In genomic region chr10:79321494-79321882, GRCh38 we compare ENCODE assay signal across 18 cellular contexts. TPM values are rescaled to one million over a fixed set of nuclear protein-coding genes. Genes with fewer than 3 reads are reported as not detected.
DNase-seq lines count a peak whose midpoint lies in the region; FAIRE-seq and TF ChIP-seq lines count a peak whose summit lies in the region.
"Had no signal": no experiment of that assay in that cellular context is flagged by ENCODE, and none has a peak within 500 bp of the region (broad histone marks: within the 10 kb centered on the region; RNA-seq: fewer than 3 reads in every experiment).

No MANE protein-coding gene starts in this region.

- TF ChIP-seq CTCF in CD14-positive monocyte (IDR thresholded peaks at IDR 0.05) (no peak), keratinocyte (optimal IDR thresholded peaks at IDR 0.05 in 1 of 3, IDR thresholded peaks at IDR 0.05 in 1 of 3, conservative IDR thresholded peaks at IDR 0.05 in 1 of 3; ENCODE audit: extremely low read depth in 1 of 3, insufficient read depth in 2 of 3, low read length in 3 of 3) (no peak)

- peak overlapping the region; percentile 99 for H3K27ac Mint-ChIP-seq in T-helper 1 cell treated with Interleukin-12 subunit alpha and Interleukin-12 subunit beta and Interleukin-4 antibody, amounts not matched to agents 30 μg/mL and 1 μg/mL, for 36 hours
- peak overlapping the region; percentile 96 to 99 (median 98) for H3K27ac Mint-ChIP-seq in CD14-positive monocyte
- peak overlapping the region; percentile 62 for H3K27ac Mint-ChIP-seq in activated CD4-positive, alpha-beta memory T cell treated with anti-CD3 and anti-CD28 coated beads for 36 hours
- H3K27ac Mint-ChIP-seq: progenitor cell of endocrine pancreas; stimulated activated naive B cell treated with anti-CD40 and anti-IgM and Interleukin-4, amounts not matched to agents 10 μg/mL and 1 μg/mL and 100 μg/mL, for 72 hours; type B pancreatic cell had no signal

- H3K27me3 ChIP-seq in keratinocyte (ENCODE audit: control insufficient read depth, extremely low read depth, insufficient read depth, low read length): no peaks in the 10 kb centered on the region

- no peaks in the 10 kb centered on the region for H3K79me2 ChIP-seq in keratinocyte (ENCODE audit: control insufficient read depth, insufficient read depth, low read length)

- H3K9me3 Mint-ChIP-seq in T-helper 1 cell treated with Interleukin-12 subunit alpha and Interleukin-12 subunit beta and Interleukin-4 antibody, amounts not matched to agents 30 μg/mL and 1 μg/mL, for 36 hours: peaks cover 15% of the 10 kb centered on the region
- H3K9me3 Mint-ChIP-seq in CD14-positive monocyte: peaks cover 0 to 6% (median 5%) of the 10 kb centered on the region in 7 donors
- H3K9me3 Mint-ChIP-seq in activated CD4-positive, alpha-beta memory T cell treated with anti-CD3 and anti-CD28 coated beads for 36 hours: peaks cover 4% of the 10 kb centered on the region
- H3K9me3 Mint-ChIP-seq: brain, type B pancreatic cell had no signal

- peaks cover 78% of the 10 kb centered on the region for H3K4me1 Mint-ChIP-seq in T-helper 1 cell treated with Interleukin-12 subunit alpha and Interleukin-12 subunit beta and Interleukin-4 antibody, amounts not matched to agents 30 μg/mL and 1 μg/mL, for 36 hours (ENCODE audit: low read depth)
- H3K4me1 Mint-ChIP-seq in CD14-positive monocyte: peaks cover 78% of the 10 kb centered on the region
- H3K4me1 Mint-ChIP-seq in activated CD4-positive, alpha-beta memory T cell treated with anti-CD3 and anti-CD28 coated beads for 36 hours (ENCODE audit: low read depth): peaks cover 82% of the 10 kb centered on the region

- POLR2A ChIA-PET in activated CD4-positive, alpha-beta memory T cell treated with anti-CD3 and anti-CD28 coated beads for 36 hours (lab: Charles Lee): interaction anchor here (1.0 to 3.8 kb wide), 5 partner anchors 10 to 79 kb away, joined by 3 to 23 read pairs (median 10); partner anchors contain the start of gene PPIF

- CTCF ChIA-PET in activated CD4-positive, alpha-beta memory T cell treated with anti-CD3 and anti-CD28 coated beads for 36 hours (lab: Charles Lee): interaction anchor here (0.7 to 4.2 kb wide), 5 partner anchors 10 to 146 kb away, joined by 3 to 19 read pairs (median 3); no protein-coding TSS in a partner anchor

- dilution Hi-C loops in keratinocyte (cut with MboI; ENCODE audit: extremely low pct_ligation_motif_present, low sequenced_read_pairs): no loop called here

- H3K9me3 ChIP-seq in keratinocyte (ENCODE audit: control insufficient read depth, low read depth, low read length): no peaks in the 10 kb centered on the region

- no peak for FAIRE-seq in keratinocyte (lab: Jason Lieb, UNC)
- FAIRE-seq in HTR-8/SVneo (lab: Jason Lieb, UNC): no peak
- no peak for FAIRE-seq in GM12892 (lab: Jason Lieb, UNC)

- no peaks in the 10 kb centered on the region for H3K27me3 Mint-ChIP-seq in T-helper 1 cell treated with Interleukin-12 subunit alpha and Interleukin-12 subunit beta and Interleukin-4 antibody, amounts not matched to agents 30 μg/mL and 1 μg/mL, for 36 hours (ENCODE audit: low read depth)
- peaks cover 16 to 34% (median 23%) of the 10 kb centered on the region in 3 donors for H3K27me3 Mint-ChIP-seq in CD14-positive monocyte (ENCODE audit: low read depth in 3 of 3)
- H3K27me3 Mint-ChIP-seq in activated CD4-positive, alpha-beta memory T cell treated with anti-CD3 and anti-CD28 coated beads for 36 hours: no peaks in the 10 kb centered on the region
- H3K27me3 Mint-ChIP-seq: brain; stimulated activated naive B cell treated with anti-CD40 and anti-IgM and Interleukin-4, amounts not matched to agents 10 μg/mL and 1 μg/mL and 100 μg/mL, for 72 hours; type B pancreatic cell had no signal

- H3K9ac ChIP-seq in keratinocyte (ENCODE audit: control insufficient read depth, extremely low read depth, insufficient read depth, low read length): peak overlapping the region; percentile 58

- intact Hi-C loops in CD14-positive monocyte (cut with micrococcal nuclease): loop anchor here in 1 of 2 donors (1.0 kb wide), 1 partner anchor 27 kb away; no protein-coding TSS in a partner anchor
- intact Hi-C loops in activated CD4-positive, alpha-beta memory T cell treated with anti-CD3 and anti-CD28 coated beads for 36 hours (cut with micrococcal nuclease): loop anchor here (1.0 to 10.0 kb wide), 3 partner anchors 26 to 1017 kb away; partner anchors contain the start of gene PPIF

- no peak overlapping the region for H2AFZ ChIP-seq in keratinocyte (ENCODE audit: control insufficient read depth, low read length)

- H3K36me3 Mint-ChIP-seq in T-helper 1 cell treated with Interleukin-12 subunit alpha and Interleukin-12 subunit beta and Interleukin-4 antibody, amounts not matched to agents 30 μg/mL and 1 μg/mL, for 36 hours (ENCODE audit: low read depth): peaks cover 22% of the 10 kb centered on the region
- peaks cover 14 to 25% of the 10 kb centered on the region in 2 donors for H3K36me3 Mint-ChIP-seq in CD14-positive monocyte
- peaks cover 3% of the 10 kb centered on the region for H3K36me3 Mint-ChIP-seq in activated CD4-positive, alpha-beta memory T cell treated with anti-CD3 and anti-CD28 coated beads for 36 hours
- H3K36me3 Mint-ChIP-seq: brain, type B pancreatic cell had no signal

- no peaks in the 10 kb centered on the region for H3K36me3 ChIP-seq in keratinocyte (ENCODE audit: control insufficient read depth in 2 of 2, extremely low read depth in 1 of 2, insufficient read depth in 2 of 2, low read length in 2 of 2)

- no peak overlapping the region for H3K4me3 ChIP-seq in keratinocyte (ENCODE audit: control insufficient read depth in 2 of 3, extremely low read depth in 1 of 3, insufficient read depth in 2 of 3, low read depth in 1 of 3, low read length in 3 of 3)

- DNase-seq in T-helper 1 cell: no peak
- no peak for DNase-seq in CD14-positive monocyte (ENCODE audit: low spot score)
- no peak for DNase-seq in activated CD4-positive, alpha-beta memory T cell treated with anti-CD3 and anti-CD28 coated beads for 36 hours
- no peak for DNase-seq in keratinocyte (ENCODE audit: low read depth, low spot score)
- no peak for DNase-seq in GOT3 (lab: John Stamatoyannopoulos, UW)
- DNase-seq in HTR-8/SVneo (ENCODE audit: insufficient read length, low spot score): no peak
- DNase-seq in GM12892 (ENCODE audit: insufficient read length): no peak
- DNase-seq: dermis blood vessel endothelial cell; DMS79; KG1; naive thymus-derived CD4-positive, alpha-beta T cell; NCI-H1105 treated with DMSO at 0.1 percent for 48 hours; stimulated activated naive B cell treated with anti-CD40 and anti-IgM and Interleukin-4, amounts not matched to agents 10 μg/mL and 1 μg/mL and 100 μg/mL, for 72 hours had no signal

- no peak overlapping the region for H3K4me3 Mint-ChIP-seq in T-helper 1 cell treated with Interleukin-12 subunit alpha and Interleukin-12 subunit beta and Interleukin-4 antibody, amounts not matched to agents 30 μg/mL and 1 μg/mL, for 36 hours
- H3K4me3 Mint-ChIP-seq in CD14-positive monocyte: peak overlapping the region in 1 of 2 donors; percentile 56
- H3K4me3 Mint-ChIP-seq in activated CD4-positive, alpha-beta memory T cell treated with anti-CD3 and anti-CD28 coated beads for 36 hours: no peak overlapping the region
- H3K4me3 Mint-ChIP-seq: brain; stimulated activated naive B cell treated with anti-CD40 and anti-IgM and Interleukin-4, amounts not matched to agents 10 μg/mL and 1 μg/mL and 100 μg/mL, for 72 hours; type B pancreatic cell had no signal

- H3K4me1 ChIP-seq in keratinocyte (ENCODE audit: control insufficient read depth, extremely low read depth, insufficient read depth, low read length): peaks cover 59% of the 10 kb centered on the region

- no peaks in the 10 kb centered on the region for H3K9me1 ChIP-seq in keratinocyte (ENCODE audit: control insufficient read depth, extremely low read depth, insufficient read depth, low read length)

- no peak for TF ChIP-seq POLR2A in GM12892 (IDR thresholded peaks at IDR 0.05; ENCODE audit: low read depth, low read length)

- H3K27ac ChIP-seq in keratinocyte (ENCODE audit: control insufficient read depth, insufficient read depth, low read length): peak overlapping the region; percentile 72
- H3K27ac ChIP-seq: 22Rv1 had no signal

- peak overlapping the region; percentile 71 for H3K4me2 ChIP-seq in keratinocyte (ENCODE audit: control insufficient read depth, extremely low read depth, insufficient read depth, low read depth, low read length)

- H4K20me1 ChIP-seq in keratinocyte (ENCODE audit: control insufficient read depth, extremely low read depth, insufficient read depth, low read length): no peaks in the 10 kb centered on the region

RNA-seq across cellular contexts. Expression of gene PPIF, which starts 25.8 kb away (rescaled TPM):
- polyA plus RNA-seq in CD14-positive monocyte (10 to 100 TPM; 36.6 to 52.3 TPM), keratinocyte (69.1 to 124 TPM (median 71.3 TPM) in 3 replicates)
- total RNA-seq in activated CD4-positive, alpha-beta memory T cell treated with anti-CD3 and anti-CD28 coated beads for 36 hours: 10 to 100 TPM; 87.2 to 94.0 TPM
- polyA plus RNA-seq in keratinocyte (2011; ENCODE audit: low read depth): 132 TPM
- polyA plus RNA-seq in keratinocyte (2011; cell fraction: cytosol; rRNA removed): 97.5 and 105 TPM in 2 replicates
- polyA plus RNA-seq in keratinocyte (2011; cell fraction: nucleus; rRNA removed): 177 and 186 TPM in 2 replicates
- polyA plus RNA-seq in keratinocyte (2012; ENCODE audit: low replicate concordance): 79.7 and 311 TPM in 2 replicates
- 69.4 to 302 TPM (median 83.7 TPM) in 3 replicates for polyA minus RNA-seq in keratinocyte
- 61.2 TPM for polyA minus RNA-seq in keratinocyte (2011; cell fraction: cytosol; rRNA and poly(A)+ RNA removed)
- polyA minus RNA-seq in keratinocyte (2011; cell fraction: nucleus; rRNA and poly(A)+ RNA removed): 70.6 and 70.8 TPM in 2 replicates
- polyA plus RNA-seq in GM12892 (2012; ENCODE audit: missing spikeins): 71.2 TPM
